1 cellular context compared by ENCODE assay signal in genomic region chr1:42657981-42658879, GRCh38.
TF ChIP-seq lines count a peak whose summit lies in the region.

PPIH (plus strand) TSS chr1:42658423; CDS start chr1:42658447, 24 bp downstream.

TF ChIP-seq in HepG2, 621 proteins besides CTCF, POLR2A, EP300 and RAD21 (continued from another document and continues in another):
- TF ChIP-seq KDM5A (IDR thresholded peaks at IDR 0.05; ENCODE audit: borderline replicate concordance, low read length) (peak; percentile 87), NAIF1 (CRISPR knock-in tag; IDR thresholded peaks at IDR 0.05; ENCODE audit: borderline replicate concordance) (peak; percentile 72; the same call in 1 of the 2 replicates), NCOA2 (CRISPR knock-in tag; IDR thresholded peaks at IDR 0.05) (peak; percentile 59; the same call in 1 of the 2 replicates), FOXP4 (CRISPR knock-in tag; IDR thresholded peaks at IDR 0.05) (no peak; the same call in 1 of the 2 replicates), ZBTB7B (CRISPR knock-in tag; IDR thresholded peaks at IDR 0.05) (no peak; the same call in 1 of the 2 replicates), KAT7 (CRISPR knock-in tag; IDR thresholded peaks at IDR 0.05; ENCODE audit: borderline replicate concordance) (no peak; the same call in 1 of the 2 replicates), IRF9 (CRISPR knock-in tag; IDR thresholded peaks at IDR 0.05; ENCODE audit: borderline replicate concordance) (no peak; the same call in 1 of the 2 replicates), ZNF749 (CRISPR knock-in tag; IDR thresholded peaks at IDR 0.05; ENCODE audit: borderline replicate concordance) (peak; percentile 68; the same call in 1 of the 2 replicates), JUND (CRISPR knock-in tag; IDR thresholded peaks at IDR 0.05) (no peak), PHF20 (CRISPR knock-in tag; IDR thresholded peaks at IDR 0.05) (peak; percentile 95), MLXIP (CRISPR knock-in tag; IDR thresholded peaks at IDR 0.05; ENCODE audit: borderline replicate concordance) (no peak), UBTF (CRISPR knock-in tag; IDR thresholded peaks at IDR 0.05) (peak; percentile 75; the same call in 1 of the 2 replicates), HNF1A (IDR thresholded peaks at IDR 0.05; ENCODE audit: low read depth) (0 out of 2 replicates have a peak, but pooled peaks have one; percentile 22), HNF1A (CRISPR knock-in tag; IDR thresholded peaks at IDR 0.05; ENCODE audit: borderline replicate concordance) (peak; percentile 54; the same call in 1 of the 2 replicates), ZNF598 (CRISPR knock-in tag; IDR thresholded peaks at IDR 0.05; ENCODE audit: borderline replicate concordance) (peak; percentile 64; the same call in 1 of the 2 replicates), ARID3A (IDR thresholded peaks at IDR 0.05; ENCODE audit: low read depth, low read length) (no peak; the same call in 1 of the 2 replicates), ZNF207 (IDR thresholded peaks at IDR 0.05; ENCODE audit: borderline replicate concordance) (no peak), DNMT1 (CRISPR knock-in tag; IDR thresholded peaks at IDR 0.05) (no peak), ZNF615 (CRISPR knock-in tag; IDR thresholded peaks at IDR 0.05; ENCODE audit: borderline replicate concordance) (no peak), TMF1 (CRISPR knock-in tag; IDR thresholded peaks at IDR 0.05; ENCODE audit: low read depth) (peak; percentile 76), ZNF782 (CRISPR knock-in tag; IDR thresholded peaks at IDR 0.05; ENCODE audit: borderline replicate concordance) (no peak; the same call in 1 of the 2 replicates), STAG1 (CRISPR knock-in tag; IDR thresholded peaks at IDR 0.05) (no peak; the same call in 1 of the 2 replicates), ARNTL (CRISPR knock-in tag; IDR thresholded peaks at IDR 0.05) (no peak; the same call in 1 of the 2 replicates)
- TF ChIP-seq, protein P1, sequence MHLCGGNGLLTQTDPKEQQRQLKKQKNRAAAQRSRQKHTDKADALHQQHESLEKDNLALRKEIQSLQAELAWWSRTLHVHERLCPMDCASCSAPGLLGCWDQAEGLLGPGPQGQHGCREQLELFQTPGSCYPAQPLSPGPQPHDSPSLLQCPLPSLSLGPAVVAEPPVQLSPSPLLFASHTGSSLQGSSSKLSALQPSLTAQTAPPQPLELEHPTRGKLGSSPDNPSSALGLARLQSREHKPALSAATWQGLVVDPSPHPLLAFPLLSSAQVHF (CRISPR knock-in tag; IDR thresholded peaks at IDR 0.05): peak; percentile 60; the same call in 1 of the 2 replicates
- TF ChIP-seq, protein P2, sequence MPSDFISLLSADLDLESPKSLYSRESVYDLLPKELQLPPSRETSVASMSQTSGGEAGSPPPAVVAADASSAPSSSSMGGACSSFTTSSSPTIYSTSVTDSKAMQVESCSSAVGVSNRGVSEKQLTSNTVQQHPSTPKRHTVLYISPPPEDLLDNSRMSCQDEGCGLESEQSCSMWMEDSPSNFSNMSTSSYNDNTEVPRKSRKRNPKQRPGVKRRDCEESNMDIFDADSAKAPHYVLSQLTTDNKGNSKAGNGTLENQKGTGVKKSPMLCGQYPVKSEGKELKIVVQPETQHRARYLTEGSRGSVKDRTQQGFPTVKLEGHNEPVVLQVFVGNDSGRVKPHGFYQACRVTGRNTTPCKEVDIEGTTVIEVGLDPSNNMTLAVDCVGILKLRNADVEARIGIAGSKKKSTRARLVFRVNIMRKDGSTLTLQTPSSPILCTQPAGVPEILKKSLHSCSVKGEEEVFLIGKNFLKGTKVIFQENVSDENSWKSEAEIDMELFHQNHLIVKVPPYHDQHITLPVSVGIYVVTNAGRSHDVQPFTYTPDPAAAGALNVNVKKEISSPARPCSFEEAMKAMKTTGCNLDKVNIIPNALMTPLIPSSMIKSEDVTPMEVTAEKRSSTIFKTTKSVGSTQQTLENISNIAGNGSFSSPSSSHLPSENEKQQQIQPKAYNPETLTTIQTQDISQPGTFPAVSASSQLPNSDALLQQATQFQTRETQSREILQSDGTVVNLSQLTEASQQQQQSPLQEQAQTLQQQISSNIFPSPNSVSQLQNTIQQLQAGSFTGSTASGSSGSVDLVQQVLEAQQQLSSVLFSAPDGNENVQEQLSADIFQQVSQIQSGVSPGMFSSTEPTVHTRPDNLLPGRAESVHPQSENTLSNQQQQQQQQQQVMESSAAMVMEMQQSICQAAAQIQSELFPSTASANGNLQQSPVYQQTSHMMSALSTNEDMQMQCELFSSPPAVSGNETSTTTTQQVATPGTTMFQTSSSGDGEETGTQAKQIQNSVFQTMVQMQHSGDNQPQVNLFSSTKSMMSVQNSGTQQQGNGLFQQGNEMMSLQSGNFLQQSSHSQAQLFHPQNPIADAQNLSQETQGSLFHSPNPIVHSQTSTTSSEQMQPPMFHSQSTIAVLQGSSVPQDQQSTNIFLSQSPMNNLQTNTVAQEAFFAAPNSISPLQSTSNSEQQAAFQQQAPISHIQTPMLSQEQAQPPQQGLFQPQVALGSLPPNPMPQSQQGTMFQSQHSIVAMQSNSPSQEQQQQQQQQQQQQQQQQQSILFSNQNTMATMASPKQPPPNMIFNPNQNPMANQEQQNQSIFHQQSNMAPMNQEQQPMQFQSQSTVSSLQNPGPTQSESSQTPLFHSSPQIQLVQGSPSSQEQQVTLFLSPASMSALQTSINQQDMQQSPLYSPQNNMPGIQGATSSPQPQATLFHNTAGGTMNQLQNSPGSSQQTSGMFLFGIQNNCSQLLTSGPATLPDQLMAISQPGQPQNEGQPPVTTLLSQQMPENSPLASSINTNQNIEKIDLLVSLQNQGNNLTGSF (CRISPR knock-in tag; IDR thresholded peaks at IDR 0.05): no peak
- TF ChIP-seq, protein P3, sequence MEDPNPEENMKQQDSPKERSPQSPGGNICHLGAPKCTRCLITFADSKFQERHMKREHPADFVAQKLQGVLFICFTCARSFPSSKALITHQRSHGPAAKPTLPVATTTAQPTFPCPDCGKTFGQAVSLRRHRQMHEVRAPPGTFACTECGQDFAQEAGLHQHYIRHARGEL (CRISPR knock-in tag; IDR thresholded peaks at IDR 0.05): no peak
